ENCODE assay signal across 6 cellular contexts in the genomic region with DNA sequence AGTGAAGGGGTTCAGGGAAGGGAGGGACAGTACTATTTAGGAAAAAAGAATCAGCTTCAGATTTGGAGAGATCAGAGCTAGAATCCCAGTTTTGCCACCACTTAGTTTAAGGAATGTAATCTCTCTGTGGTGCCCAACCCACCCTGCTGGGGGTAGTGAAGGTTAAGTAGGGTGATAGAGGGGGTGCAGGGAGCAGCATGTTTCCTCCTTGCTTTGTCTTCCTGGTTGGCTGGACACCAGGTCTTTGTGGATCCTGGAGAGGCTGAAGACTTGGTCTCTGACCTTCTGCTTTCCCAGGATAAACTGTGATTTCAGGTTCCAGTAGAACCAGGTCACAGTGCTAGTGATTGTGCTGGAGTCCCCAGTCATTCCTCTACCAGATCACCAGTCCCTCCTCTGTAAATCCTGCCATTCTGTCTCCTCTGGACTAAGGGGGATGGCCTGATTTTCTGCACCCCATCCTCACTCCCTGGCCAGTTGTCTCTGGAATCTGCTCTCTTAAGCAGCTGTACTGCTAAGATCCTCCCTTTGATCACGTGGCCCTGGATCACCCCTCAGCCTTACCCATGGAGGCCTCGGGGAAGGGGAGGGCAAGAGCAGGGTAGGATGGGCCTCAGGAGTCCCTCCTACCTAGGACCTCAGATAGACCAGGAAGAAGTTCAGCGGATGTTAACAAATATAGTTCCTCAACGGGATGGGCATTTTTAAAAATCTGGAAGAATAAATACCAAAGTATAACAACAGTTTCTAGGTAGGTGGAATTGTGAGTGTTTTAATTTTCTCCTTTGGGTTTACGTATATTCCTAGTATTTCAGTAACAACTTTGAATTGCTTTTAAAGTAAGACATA. TPM values are rescaled to one million over a fixed set of nuclear protein-coding genes. Genes with fewer than 3 reads are reported as not detected.
A peak's percentile ranks its signal among the peaks of the same experiment; 100 is the strongest.
DNase-seq lines count a peak whose midpoint lies in the region; TF ChIP-seq lines count a peak whose summit lies in the region.

No MANE protein-coding gene starts in this region.

- H3K27ac ChIP-seq in tibial nerve: peak overlapping the region in 3 of 4 donors; percentile 9 to 100 (median 98)

- no peaks in the 10 kb centered on the region for H3K9me3 ChIP-seq in tibial nerve

- no peaks in the 10 kb centered on the region for H3K36me3 Mint-ChIP-seq in glutamatergic neuron (ENCODE audit: unreplicated experiment)

- peaks cover 44% of the 10 kb centered on the region for H3K4me1 Mint-ChIP-seq in glutamatergic neuron (ENCODE audit: low read depth, unreplicated experiment)

- TF ChIP-seq EP300 in tibial nerve (IDR thresholded peaks at IDR 0.05): peak in 1 of 2 donors; percentile 24

- peak overlapping the region; percentile 84 for H3K27ac Mint-ChIP-seq in glutamatergic neuron (ENCODE audit: unreplicated experiment)

- H3K4me3 Mint-ChIP-seq in glutamatergic neuron (ENCODE audit: unreplicated experiment): peak overlapping the region; percentile 70

- no peak for TF ChIP-seq POLR2A in tibial nerve (IDR thresholded peaks at IDR 0.05)

- H3K4me3 ChIP-seq in tibial nerve: peak overlapping the region in 1 of 4 donors; percentile 18

- 36 to 42% methylated on average over 5 of the region's 5 CpGs for WGBS in tibial nerve, 2 donors

- peaks cover 0 to 3% (median 0%) of the 10 kb centered on the region in 3 donors for H3K36me3 ChIP-seq in tibial nerve

- POLR2A ChIA-PET in GM10248 (lab: Yijun Ruan, JAX): no interaction called here

- peaks cover 33% of the 10 kb centered on the region for H3K27me3 Mint-ChIP-seq in glutamatergic neuron (ENCODE audit: unreplicated experiment)

- DNase-seq in NCI-H2227 (lab: John Stamatoyannopoulos, UW; ENCODE audit: unreplicated experiment) (peak; percentile 34), NCI-H2227 treated with DMSO at 0.1 percent for 48 hours (lab: John Stamatoyannopoulos, UW) (no peak), glutamatergic neuron (no peak), tibial nerve (ENCODE audit: low spot score in 2 of 2) (peak; percentile 52 to 77), SW480 (ENCODE audit: low spot score) (no peak), GM10248 (ENCODE audit: extremely low spot score) (no peak)

- H3K4me1 ChIP-seq in tibial nerve: peaks cover 0 to 64% (median 30%) of the 10 kb centered on the region in 4 donors

- H3K27me3 ChIP-seq in tibial nerve: no peaks in the 10 kb centered on the region

- CTCF ChIA-PET in GM10248 (lab: Yijun Ruan, JAX): interaction anchor here (3.1 to 5.5 kb wide), 2 partner anchors 13 kb away, joined by 13 to 23 read pairs; a partner anchor contains a TSS

- peaks cover 27% of the 10 kb centered on the region for H3K9me3 Mint-ChIP-seq in glutamatergic neuron (ENCODE audit: unreplicated experiment)

- TF ChIP-seq CTCF in glutamatergic neuron (IDR thresholded peaks at IDR 0.05; ENCODE audit: partially characterized antibody, unreplicated experiment) (no peak), tibial nerve (IDR thresholded peaks at IDR 0.05) (no peak), GM10248 (IDR thresholded peaks at IDR 0.05; ENCODE audit: control extremely low read depth, extremely low read depth, low read depth, missing control alignments) (no peak)

RNA-seq across cellular contexts. Expression of a gene that starts 3.1 kb away (rescaled TPM):
- total RNA-seq in glutamatergic neuron (ENCODE audit: unreplicated experiment) (94.2 TPM), tibial nerve (10 to 100 TPM; 35.6 to 95.1 (median 58.3) TPM)

RNA-seq across cellular contexts. Expression of a gene that starts 5.0 kb away (rescaled TPM):
- 49.0 TPM for total RNA-seq in glutamatergic neuron (ENCODE audit: unreplicated experiment)
- total RNA-seq in tibial nerve: 10 to 100 TPM; 25.3 to 56.4 (median 36.1) TPM

RNA-seq across cellular contexts. Expression of a gene that starts 11.2 kb away (rescaled TPM):
- not detected for total RNA-seq in glutamatergic neuron (ENCODE audit: unreplicated experiment)
- total RNA-seq in tibial nerve: not detected

RNA-seq across cellular contexts. Expression of a gene that starts 44.2 kb away (rescaled TPM):
- total RNA-seq in glutamatergic neuron (ENCODE audit: unreplicated experiment) (1,170 TPM), tibial nerve (100 to 1,000 TPM; 414 to 583 (median 490) TPM)

RNA-seq across cellular contexts. Expression of a gene that starts 54.6 kb away (rescaled TPM):
- 105 TPM for total RNA-seq in glutamatergic neuron (ENCODE audit: unreplicated experiment)
- 100 to 1,000 TPM in 1 of 4 donors, 10 to 100 TPM in 3; 54.6 to 125 (median 57.0) TPM for total RNA-seq in tibial nerve

Comparison
In these comparisons a context has a peak if more than half of its experiments do, and no peak if none do; other contexts are left out.
1. DNase-seq: peak in NCI-H2227 (single experiment) and tibial nerve (2 of 2); none in NCI-H2227 treated with DMSO at 0.1 percent for 48 hours (single experiment), glutamatergic neuron (single experiment), SW480 (single experiment) and GM10248 (single experiment).